In the genomic region with DNA sequence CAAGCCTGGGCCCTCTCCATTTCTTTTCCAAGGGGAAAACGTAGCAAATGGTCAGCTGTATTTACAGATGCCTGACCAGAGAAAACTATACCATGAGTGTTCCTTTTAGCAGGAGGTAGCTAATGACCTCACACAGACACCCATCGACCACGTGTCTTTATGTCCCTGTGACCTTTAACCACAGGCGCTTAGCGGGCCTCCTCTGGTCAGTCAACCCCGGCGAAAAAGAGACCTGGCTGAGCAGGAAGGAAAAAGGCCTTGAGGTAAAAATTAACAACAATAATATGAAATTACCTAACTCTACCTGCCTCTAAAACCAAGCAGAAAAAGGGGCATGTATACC, we compare ENCODE assay signal across 15 cellular contexts. TPM values are rescaled to one million over a fixed set of nuclear protein-coding genes. Genes with fewer than 3 reads are reported as not detected.
"Had no signal": no experiment of that assay in that cellular context is flagged by ENCODE, and none has a peak within 500 bp of the region (broad histone marks: within the 10 kb centered on the region; RNA-seq: fewer than 3 reads in every experiment).

No MANE protein-coding gene starts in this region.

- H3K27ac Mint-ChIP-seq: activated T-helper 1 cell treated with anti-CD3 and anti-CD28 coated beads, Interleukin-12 subunit alpha, Interleukin-12 subunit beta, Interleukin-2, Interleukin-4 antibody, amounts not matched to agents 30 ng/mL and 10 ng/mL and 1 ng/mL, durations not matched to agents 14 hours and 24 hours and 36 hours; natural killer cell treated with Interleukin-12 subunit alpha and Interleukin-12 subunit beta and Interleukin-15 and Interleukin-18, amount 100 ng/mL, for 72 hours; stimulated activated naive CD8-positive, alpha-beta T cell treated with anti-CD3 and anti-CD28 coated beads, Interleukin-15, amount 100 ng/mL, for 72 hours had no signal

- H3K27ac ChIP-seq: cardiac muscle cell, ovary, testis had no signal

- H3K4me3 ChIP-seq: cardiac muscle cell, ovary, testis had no signal

- H3K27me3 ChIP-seq: cardiac muscle cell, ovary, testis had no signal

- DNase-seq: activated CD4-positive, alpha-beta T cell treated with anti-CD3 and anti-CD28 coated beads, Interleukin-2, amount 50 U/mL, for 4 hours; activated naive CD4-positive, alpha-beta T cell treated with Interleukin-2 at 50 U/mL for 16 hours; effector memory CD8-positive, alpha-beta T cell; hippocampal formation; ovary; stimulated activated CD4-positive, alpha-beta T cell treated with anti-CD3 and anti-CD28 coated beads, Interleukin-2, amount 100 ng/mL, for 48 hours; stimulated activated CD8-positive, alpha-beta memory T cell treated with anti-CD3 and anti-CD28 coated beads, Interleukin-4, amount 100 ng/mL, for 48 hours; stimulated activated naive CD8-positive, alpha-beta T cell treated with anti-CD3 and anti-CD28 coated beads, Interleukin-15, amount 100 ng/mL, for 72 hours; testis had no signal

- H3K36me3 ChIP-seq: ovary had no signal

- ATAC-seq: activated CD4-positive, CD25-positive, alpha-beta regulatory T cell treated with anti-CD3 and anti-CD28 coated beads, Interleukin-2, amount 50 U/mL, for 24 hours; effector memory CD8-positive, alpha-beta T cell; natural killer cell treated with Interleukin-12 subunit alpha and Interleukin-12 subunit beta and Interleukin-15 and Interleukin-18, amount 100 ng/mL, for 72 hours; stimulated activated naive CD8-positive, alpha-beta T cell treated with anti-CD3 and anti-CD28 coated beads, Interleukin-15, amount 100 ng/mL, for 72 hours had no signal

- H3K9me3 Mint-ChIP-seq: activated T-helper 1 cell treated with anti-CD3 and anti-CD28 coated beads, Interleukin-12 subunit alpha, Interleukin-12 subunit beta, Interleukin-2, Interleukin-4 antibody, amounts not matched to agents 30 ng/mL and 10 ng/mL and 1 ng/mL, durations not matched to agents 14 hours and 24 hours and 36 hours; effector memory CD8-positive, alpha-beta T cell; natural killer cell treated with Interleukin-12 subunit alpha and Interleukin-12 subunit beta and Interleukin-15 and Interleukin-18, amount 100 ng/mL, for 72 hours; stimulated activated naive CD8-positive, alpha-beta T cell treated with anti-CD3 and anti-CD28 coated beads, Interleukin-15, amount 100 ng/mL, for 72 hours had no signal

- H3K27me3 Mint-ChIP-seq: effector memory CD8-positive, alpha-beta T cell; natural killer cell treated with Interleukin-12 subunit alpha and Interleukin-12 subunit beta and Interleukin-15 and Interleukin-18, amount 100 ng/mL, for 72 hours; stimulated activated naive CD8-positive, alpha-beta T cell treated with anti-CD3 and anti-CD28 coated beads, Interleukin-15, amount 100 ng/mL, for 72 hours had no signal

- H3K4me3 Mint-ChIP-seq: activated T-helper 1 cell treated with anti-CD3 and anti-CD28 coated beads, Interleukin-12 subunit alpha, Interleukin-12 subunit beta, Interleukin-2, Interleukin-4 antibody, amounts not matched to agents 30 ng/mL and 10 ng/mL and 1 ng/mL, durations not matched to agents 14 hours and 24 hours and 36 hours; effector memory CD8-positive, alpha-beta T cell; natural killer cell treated with Interleukin-12 subunit alpha and Interleukin-12 subunit beta and Interleukin-15 and Interleukin-18, amount 100 ng/mL, for 72 hours; stimulated activated naive CD8-positive, alpha-beta T cell treated with anti-CD3 and anti-CD28 coated beads, Interleukin-15, amount 100 ng/mL, for 72 hours had no signal

- H3K9me3 ChIP-seq: ovary, testis had no signal

RNA-seq across cellular contexts. Expression of a gene that starts 31.9 kb away (rescaled TPM):
- total RNA-seq: activated T-helper 1 cell treated with anti-CD3 and anti-CD28 coated beads, Interleukin-12 subunit alpha, Interleukin-12 subunit beta, Interleukin-2, Interleukin-4 antibody, amounts not matched to agents 30 ng/mL and 10 ng/mL and 1 ng/mL, durations not matched to agents 14 hours and 24 hours and 36 hours; epithelial cell of proximal tubule; mononuclear cell had no signal
